In genomic region chr9:37407468-37407867, GRCh38 we compare ENCODE assay signal across 11 cellular contexts. TPM values are rescaled to one million over a fixed set of nuclear protein-coding genes. Genes with fewer than 3 reads are reported as not detected.
DNase-seq lines count a peak whose midpoint lies in the region; ATAC-seq, FAIRE-seq and TF ChIP-seq lines count a peak whose summit lies in the region.
"Had no signal": no experiment of that assay in that cellular context is flagged by ENCODE, and none has a peak within 500 bp of the region (broad histone marks: within the 10 kb centered on the region; RNA-seq: fewer than 3 reads in every experiment).

No MANE protein-coding gene starts in this region.

- H3K4me3 ChIP-seq in Jurkat, Clone E6-1 (ENCODE audit: low read length), result no peak overlapping the region
- H3K4me3 ChIP-seq in WERI-Rb-1 (ENCODE audit: low read depth, low read length) (no peak overlapping the region), neural progenitor cell (no peak overlapping the region)
- H3K4me3 ChIP-seq: thyroid gland had no signal

- no peaks in the 10 kb centered on the region for H3K9me3 ChIP-seq in WERI-Rb-1 (ENCODE audit: severe bottlenecking)
- no peaks in the 10 kb centered on the region for H3K9me3 ChIP-seq in neural progenitor cell (ENCODE audit: low read depth)
- H3K9me3 ChIP-seq: thyroid gland had no signal

- H3K4me1 Mint-ChIP-seq in neural progenitor cell, result peaks cover 13% of the 10 kb centered on the region

- H3K36me3 Mint-ChIP-seq in neural progenitor cell, result no peaks in the 10 kb centered on the region

- H3K27me3 ChIP-seq in WERI-Rb-1 (ENCODE audit: insufficient read depth, low read depth, severe bottlenecking) (no peaks in the 10 kb centered on the region), neural progenitor cell (no peaks in the 10 kb centered on the region)
- H3K27me3 ChIP-seq: thyroid gland had no signal

- no peak overlapping the region for H3K4me2 ChIP-seq in neural progenitor cell

- no peak overlapping the region for H3K9ac ChIP-seq in neural progenitor cell

- H3K9me3 Mint-ChIP-seq in neural progenitor cell, result no peaks in the 10 kb centered on the region

- TF ChIP-seq CTCF in WERI-Rb-1 (IDR thresholded peaks at IDR 0.05; ENCODE audit: low read depth, low read length) (0 out of 2 replicates have a peak, but pooled peaks have one; percentile 4), neural progenitor cell (IDR thresholded peaks at IDR 0.05) (peak; percentile 35)

- no peak overlapping the region for H2AFZ ChIP-seq in neural progenitor cell (replicated peaks)

- no peaks in the 10 kb centered on the region for H4K20me1 ChIP-seq in neural progenitor cell (ENCODE audit: low read depth)

- peaks cover 4% of the 10 kb centered on the region for H3F3A ChIP-seq in neural progenitor cell (ENCODE audit: low read depth)

- ATAC-seq in GM18502 (IDR thresholded peaks at IDR 0.05; ENCODE audit: poor library complexity, unreplicated experiment), result no peak

- DNase-seq in Jurkat, Clone E6-1 (ENCODE audit: low read depth, low spot score), result peak; percentile 57
- DNase-seq in WERI-Rb-1 (no peak), neural progenitor cell (ENCODE audit: low spot score) (no peak), iPS-NIHi7 (ENCODE audit: extremely low spot score) (no peak)
- no peak for DNase-seq in effector CD4-positive, alpha-beta T cell
- DNase-seq: activated T-cell treated with anti-CD3 and anti-CD28 coated beads, Interleukin-2, amount 50 U/mL, for 48 hours; NCI-H2029; stimulated activated CD4-positive, alpha-beta T cell treated with anti-CD3 and anti-CD28 coated beads, Interleukin-2, amount 100 ng/mL, for 48 hours; thyroid gland had no signal

- peaks cover 7% of the 10 kb centered on the region for H3K27me3 Mint-ChIP-seq in neural progenitor cell (ENCODE audit: insufficient read depth, low read depth)

- H3K27ac Mint-ChIP-seq in neural progenitor cell, result no peak overlapping the region

- peaks cover 19% of the 10 kb centered on the region for H3K4me1 ChIP-seq in neural progenitor cell
- H3K4me1 ChIP-seq: thyroid gland had no signal

- peak; percentile 86 for FAIRE-seq in G401.6 (lab: Jason Lieb, UNC)

- no peak overlapping the region for H3K4me3 Mint-ChIP-seq in neural progenitor cell

- H3K79me2 ChIP-seq in neural progenitor cell (ENCODE audit: low read depth), result no peaks in the 10 kb centered on the region

- no peaks in the 10 kb centered on the region for H3K36me3 ChIP-seq in WERI-Rb-1
- H3K36me3 ChIP-seq in neural progenitor cell, result no peaks in the 10 kb centered on the region
- H3K36me3 ChIP-seq: thyroid gland had no signal

- H3K27ac ChIP-seq in WERI-Rb-1 (no peak overlapping the region), neural progenitor cell (no peak overlapping the region)
- H3K27ac ChIP-seq: thyroid gland had no signal

RNA-seq across cellular contexts. Expression of gene GRHPR, which starts 15.0 kb away (rescaled TPM):
- 144 TPM for polyA plus RNA-seq in Jurkat, Clone E6-1 (2012; ENCODE audit: insufficient read depth, insufficient read length)
- total RNA-seq in neural progenitor cell (ENCODE audit: low replicate concordance), result 116 and 187 TPM in 2 replicates

RNA-seq across cellular contexts. Expression of gene ZBTB5, which starts 57.8 kb away (rescaled TPM):
- polyA plus RNA-seq in Jurkat, Clone E6-1 (2012; ENCODE audit: insufficient read depth, insufficient read length), result 14.8 TPM
- 24.1 and 24.9 TPM in 2 replicates for total RNA-seq in neural progenitor cell (ENCODE audit: low replicate concordance)
